In the genomic region with DNA sequence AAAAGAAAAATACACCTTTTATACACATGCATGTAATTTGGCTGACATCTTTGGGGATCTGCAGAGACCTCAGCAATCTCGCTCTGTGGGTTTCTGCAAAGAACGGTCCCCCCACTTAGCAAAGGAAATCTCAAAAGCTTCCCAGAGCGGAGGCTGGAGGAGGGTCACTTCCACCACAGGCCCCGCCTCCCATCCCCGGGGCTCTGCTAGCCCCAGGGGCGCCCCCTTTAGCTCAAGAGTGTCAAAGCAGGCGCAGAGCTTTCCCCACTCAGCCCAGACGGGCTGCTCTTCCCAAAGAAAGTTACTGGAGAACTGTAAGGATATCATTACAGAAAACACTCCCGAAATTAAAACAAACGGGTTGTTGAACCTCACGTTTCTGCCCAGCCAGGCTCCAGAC, we compare ENCODE assay signal across 9 cellular contexts. TPM values are rescaled to one million over a fixed set of nuclear protein-coding genes. Genes with fewer than 3 reads are reported as not detected.
DNase-seq lines count a peak whose midpoint lies in the region; ATAC-seq and TF ChIP-seq lines count a peak whose summit lies in the region.
"Had no signal": no experiment of that assay in that cellular context is flagged by ENCODE, and none has a peak within 500 bp of the region (broad histone marks: within the 10 kb centered on the region; RNA-seq: fewer than 3 reads in every experiment).

No MANE protein-coding gene starts in this region.

- ATAC-seq in HG03045 (IDR thresholded peaks at IDR 0.05; ENCODE audit: unreplicated experiment) (no peak), left lobe of liver (no peak)

- DNase-seq in GM10248 (ENCODE audit: extremely low spot score): peak; percentile 78
- DNase-seq in NCI-H460 (ENCODE audit: extremely low read depth, low read depth): peak; percentile 18
- DNase-seq in astrocyte of the hippocampus (ENCODE audit: low read depth, low spot score): peak; percentile 30
- DNase-seq in retina: peak; percentile 35
- no peak for DNase-seq in NCI-H2081 (lab: John Stamatoyannopoulos, UW)
- DNase-seq in middle frontal gyrus (ENCODE audit: extremely low spot score, low spot score): no peak
- no peak for DNase-seq in left lobe of liver (ENCODE audit: low spot score)

- POLR2A ChIA-PET in GM10248 (lab: Yijun Ruan, JAX): interaction anchor here (0.5 kb wide), 1 partner anchor 490 kb away, joined by 4 read pairs; no protein-coding TSS in a partner anchor

- peak; percentile 41 for TF ChIP-seq CTCF in GM10248 (IDR thresholded peaks at IDR 0.05; ENCODE audit: control extremely low read depth, extremely low read depth, low read depth, missing control alignments)

- CTCF ChIA-PET in GM10248 (lab: Yijun Ruan, JAX): interaction anchor here (0.9 to 2.4 kb wide), 6 partner anchors 12 to 229 kb away, joined by 3 to 7 read pairs (median 3); no protein-coding TSS in a partner anchor

RNA-seq across cellular contexts. Expression of a gene that starts 11.4 kb away (rescaled TPM):
- not detected in 2 replicates for total RNA-seq in NCI-H460 (2014; rRNA removed; shearing (Covaris generic))
- not detected in 2 replicates for polyA plus RNA-seq in NCI-H460 (2014; cell fraction: nucleus; rRNA removed)
- total RNA-seq in left lobe of liver: 273 TPM
- total RNA-seq: thoracic aorta had no signal

RNA-seq across cellular contexts. Expression of a gene that starts 50.2 kb away (rescaled TPM):
- 0.22 and 0.32 TPM in 2 replicates for total RNA-seq in NCI-H460 (2014; rRNA removed; shearing (Covaris generic))
- polyA plus RNA-seq in NCI-H460 (2014; cell fraction: nucleus; rRNA removed): 0.36 and 1.5 TPM in 2 replicates
- total RNA-seq in left lobe of liver: 1.9 TPM
- total RNA-seq: thoracic aorta had no signal

RNA-seq across cellular contexts. Expression of a gene that starts 50.3 kb away (rescaled TPM):
- total RNA-seq in NCI-H460 (2014; rRNA removed; shearing (Covaris generic)): 17.4 and 21.2 TPM in 2 replicates
- 8.3 and 17.9 TPM in 2 replicates for polyA plus RNA-seq in NCI-H460 (2014; cell fraction: nucleus; rRNA removed)
- total RNA-seq in left lobe of liver: 6.5 TPM

RNA-seq across cellular contexts. Expression of a gene that starts 54.1 kb away (rescaled TPM):
- 0.12 TPM in 1 of 2 replicates, not detected in the other for total RNA-seq in NCI-H460 (2014; rRNA removed; shearing (Covaris generic))
- not detected in 2 replicates for polyA plus RNA-seq in NCI-H460 (2014; cell fraction: nucleus; rRNA removed)
- total RNA-seq in left lobe of liver: 27.2 TPM

Comparison
In these comparisons a context has a peak if more than half of its experiments do, and no peak if none do; other contexts are left out.
1. DNase-seq: peak in GM10248 (single experiment), NCI-H460 (single experiment), astrocyte of the hippocampus (single experiment) and retina (single experiment); none in NCI-H2081 (0 of 2), middle frontal gyrus (single experiment) and left lobe of liver (single experiment).
2. RNA of a gene that starts 11.4 kb away (total RNA-seq): 273 TPM in left lobe of liver (single experiment); not detected in NCI-H460; every median in the first group is over 100 times any median in the second.